In genomic region chr4:121736735-121737351, GRCh38 we compare ENCODE assay signal across 9 cellular contexts. TPM values are rescaled to one million over a fixed set of nuclear protein-coding genes. Genes with fewer than 3 reads are reported as not detected.
DNase-seq lines count a peak whose midpoint lies in the region; ATAC-seq and TF ChIP-seq lines count a peak whose summit lies in the region.
"Had no signal": no experiment of that assay in that cellular context is flagged by ENCODE, and none has a peak within 500 bp of the region (broad histone marks: within the 10 kb centered on the region; RNA-seq: fewer than 3 reads in every experiment).

No MANE protein-coding gene starts in this region.

- H3K36me3 ChIP-seq in lower lobe of right lung: no peaks in the 10 kb centered on the region

- H3K27ac ChIP-seq in lower lobe of right lung: no peak overlapping the region

- CTCF ChIA-PET in MCF 10A (lab: Yijun Ruan, JAX): interaction anchor here (0.5 to 4.5 kb wide), 47 partner anchors 9 to 832 kb away, joined by 3 to 35 read pairs (median 4); partner anchors contain the start of gene ANXA5

- no peak overlapping the region for H3K4me3 ChIP-seq in lower lobe of right lung

- TF ChIP-seq CTCF in MCF 10A (IDR thresholded peaks at IDR 0.05; ENCODE audit: unreplicated experiment) (peak; percentile 43), lower lobe of right lung (IDR thresholded peaks at IDR 0.05) (peak; percentile 44)

- no peaks in the 10 kb centered on the region for H3K9me3 ChIP-seq in lower lobe of right lung

- H3K9me3 Mint-ChIP-seq in MCF 10A (ENCODE audit: unreplicated experiment): no peaks in the 10 kb centered on the region
- H3K9me3 Mint-ChIP-seq: CD8-positive, alpha-beta memory T cell had no signal

- H3K36me3 Mint-ChIP-seq in MCF 10A (ENCODE audit: insufficient read depth, unreplicated experiment): no peaks in the 10 kb centered on the region
- H3K36me3 Mint-ChIP-seq: CD8-positive, alpha-beta memory T cell had no signal

- BruUV-seq in MCF 10A (replicated peaks; lab: Mats Ljungman, UMichigan): no TSS peak

- no peaks in the 10 kb centered on the region for H3K27me3 ChIP-seq in lower lobe of right lung (ENCODE audit: low read depth)

- POLR2A ChIA-PET in MCF 10A (lab: Yijun Ruan, JAX): interaction anchor here (0.6 to 1.2 kb wide), 5 partner anchors 22 to 544 kb away, joined by 3 to 6 read pairs (median 4); partner anchors contain the start of gene ANXA5

- DNase-seq in NCI-H2107 treated with DMSO at 0.1 percent for 48 hours (lab: John Stamatoyannopoulos, UW; ENCODE audit: unreplicated experiment) (peak; percentile 38), NCI-H2107 (lab: John Stamatoyannopoulos, UW) (no peak), NCI-H69 (lab: John Stamatoyannopoulos, UW) (peak; percentile 50), MCF 10A (ENCODE audit: unreplicated experiment) (peak; percentile 79), lower lobe of right lung (no peak), NCI-H1694 (lab: John Stamatoyannopoulos, UW) (no peak), NOMO-1 treated with DMSO at 0.1 percent for 48 hours (lab: John Stamatoyannopoulos, UW; ENCODE audit: unreplicated experiment) (no peak)

- no peaks in the 10 kb centered on the region for H3K4me1 Mint-ChIP-seq in MCF 10A (ENCODE audit: insufficient read depth, unreplicated experiment)
- H3K4me1 Mint-ChIP-seq: CD8-positive, alpha-beta memory T cell had no signal

- intact Hi-C loops in MCF 10A (cut with micrococcal nuclease): loop anchor here (1.0 to 5.0 kb wide), 5 partner anchors 70 to 545 kb away; no protein-coding TSS in a partner anchor
- intact Hi-C loops in lower lobe of right lung (cut with DNase I): no loop called here

- H3K4me1 ChIP-seq in lower lobe of right lung: no peaks in the 10 kb centered on the region

- no peaks in the 10 kb centered on the region for H3K27me3 Mint-ChIP-seq in MCF 10A (ENCODE audit: insufficient read depth, unreplicated experiment)

- H3K27ac Mint-ChIP-seq in MCF 10A (ENCODE audit: low read depth, unreplicated experiment): no peak overlapping the region
- H3K27ac Mint-ChIP-seq: CD8-positive, alpha-beta memory T cell had no signal

- H3K4me3 Mint-ChIP-seq in MCF 10A (ENCODE audit: unreplicated experiment): no peak overlapping the region
- H3K4me3 Mint-ChIP-seq: CD8-positive, alpha-beta memory T cell had no signal

- ATAC-seq in GM21723 (IDR thresholded peaks at IDR 0.05; ENCODE audit: unreplicated experiment) (peak; percentile 55), lower lobe of right lung (peak in 1 of 2 donors; percentile 51)

RNA-seq across cellular contexts. Expression of gene SMIM43, which starts 28.1 kb away (rescaled TPM):
- not detected in 2 replicates for total RNA-seq in MCF 10A (2022)
- 0.18 TPM for total RNA-seq in lower lobe of right lung

RNA-seq across cellular contexts. Expression of gene ANXA5, which starts 40.1 kb away (rescaled TPM):
- total RNA-seq in MCF 10A (2022) (476 and 566 TPM in 2 replicates), lower lobe of right lung (426 TPM)

Comparison
In these comparisons a context has a peak if more than half of its experiments do, and no peak if none do; other contexts are left out.
1. DNase-seq: peak in NCI-H2107 treated with DMSO at 0.1 percent for 48 hours (single experiment), NCI-H69 (single experiment) and MCF 10A (single experiment); none in NCI-H2107 (single experiment), lower lobe of right lung (single experiment), NCI-H1694 (single experiment) and NOMO-1 treated with DMSO at 0.1 percent for 48 hours (single experiment).